ENCODE assay signal across 1 cellular context in the genomic region with DNA sequence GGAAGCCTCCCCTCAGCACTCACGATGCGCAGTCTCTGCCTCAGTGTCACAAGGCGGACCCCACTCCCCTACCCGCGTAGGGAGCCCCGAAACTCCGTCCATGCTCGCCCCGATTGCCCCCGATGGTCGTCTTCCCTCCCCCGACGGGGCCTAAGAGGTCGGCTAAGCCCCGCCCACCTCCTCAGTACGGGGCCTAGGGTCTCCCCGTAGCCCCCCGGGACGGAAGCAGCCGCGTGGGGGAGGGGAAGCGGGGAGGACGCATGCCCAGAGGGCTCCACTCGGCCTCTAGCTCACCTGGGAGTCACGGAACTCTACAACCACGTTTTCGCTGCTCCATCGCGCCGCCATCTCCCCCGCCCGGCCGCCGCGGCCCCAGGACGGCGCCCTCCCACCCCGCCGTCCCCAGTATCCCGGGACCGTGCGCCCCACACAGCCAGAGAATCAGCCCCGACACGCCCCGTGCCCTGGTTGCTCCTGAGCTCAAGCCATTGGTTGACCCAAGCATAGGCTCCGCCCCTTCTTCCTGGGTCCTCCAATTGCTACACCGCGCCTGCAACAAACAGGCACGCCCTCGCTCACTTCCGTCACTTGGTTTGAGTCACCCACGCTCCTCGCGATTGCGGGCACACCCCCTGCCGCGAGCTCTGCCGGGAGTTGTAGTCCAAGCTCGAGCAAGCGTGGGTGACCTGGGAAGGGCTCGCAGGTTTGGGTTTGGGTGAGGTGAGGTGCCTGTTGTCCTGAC.
A peak's percentile ranks its signal among the peaks of the same experiment; 100 is the strongest.
TF ChIP-seq lines count a peak whose summit lies in the region.

A gene with protein sequence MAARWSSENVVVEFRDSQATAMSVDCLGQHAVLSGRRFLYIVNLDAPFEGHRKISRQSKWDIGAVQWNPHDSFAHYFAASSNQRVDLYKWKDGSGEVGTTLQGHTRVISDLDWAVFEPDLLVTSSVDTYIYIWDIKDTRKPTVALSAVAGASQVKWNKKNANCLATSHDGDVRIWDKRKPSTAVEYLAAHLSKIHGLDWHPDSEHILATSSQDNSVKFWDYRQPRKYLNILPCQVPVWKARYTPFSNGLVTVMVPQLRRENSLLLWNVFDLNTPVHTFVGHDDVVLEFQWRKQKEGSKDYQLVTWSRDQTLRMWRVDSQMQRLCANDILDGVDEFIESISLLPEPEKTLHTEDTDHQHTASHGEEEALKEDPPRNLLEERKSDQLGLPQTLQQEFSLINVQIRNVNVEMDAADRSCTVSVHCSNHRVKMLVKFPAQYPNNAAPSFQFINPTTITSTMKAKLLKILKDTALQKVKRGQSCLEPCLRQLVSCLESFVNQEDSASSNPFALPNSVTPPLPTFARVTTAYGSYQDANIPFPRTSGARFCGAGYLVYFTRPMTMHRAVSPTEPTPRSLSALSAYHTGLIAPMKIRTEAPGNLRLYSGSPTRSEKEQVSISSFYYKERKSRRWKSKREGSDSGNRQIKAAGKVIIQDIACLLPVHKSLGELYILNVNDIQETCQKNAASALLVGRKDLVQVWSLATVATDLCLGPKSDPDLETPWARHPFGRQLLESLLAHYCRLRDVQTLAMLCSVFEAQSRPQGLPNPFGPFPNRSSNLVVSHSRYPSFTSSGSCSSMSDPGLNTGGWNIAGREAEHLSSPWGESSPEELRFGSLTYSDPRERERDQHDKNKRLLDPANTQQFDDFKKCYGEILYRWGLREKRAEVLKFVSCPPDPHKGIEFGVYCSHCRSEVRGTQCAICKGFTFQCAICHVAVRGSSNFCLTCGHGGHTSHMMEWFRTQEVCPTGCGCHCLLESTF (minus strand): TSS at position 454 of the 742 bp plus-strand sequence. CDS start 106 bp downstream, at position 348.

TF ChIP-seq in HEK293, 187 proteins besides CTCF, POLR2A, EP300 and RAD21 (continued from another document):
- TF ChIP-seq, protein P1, sequence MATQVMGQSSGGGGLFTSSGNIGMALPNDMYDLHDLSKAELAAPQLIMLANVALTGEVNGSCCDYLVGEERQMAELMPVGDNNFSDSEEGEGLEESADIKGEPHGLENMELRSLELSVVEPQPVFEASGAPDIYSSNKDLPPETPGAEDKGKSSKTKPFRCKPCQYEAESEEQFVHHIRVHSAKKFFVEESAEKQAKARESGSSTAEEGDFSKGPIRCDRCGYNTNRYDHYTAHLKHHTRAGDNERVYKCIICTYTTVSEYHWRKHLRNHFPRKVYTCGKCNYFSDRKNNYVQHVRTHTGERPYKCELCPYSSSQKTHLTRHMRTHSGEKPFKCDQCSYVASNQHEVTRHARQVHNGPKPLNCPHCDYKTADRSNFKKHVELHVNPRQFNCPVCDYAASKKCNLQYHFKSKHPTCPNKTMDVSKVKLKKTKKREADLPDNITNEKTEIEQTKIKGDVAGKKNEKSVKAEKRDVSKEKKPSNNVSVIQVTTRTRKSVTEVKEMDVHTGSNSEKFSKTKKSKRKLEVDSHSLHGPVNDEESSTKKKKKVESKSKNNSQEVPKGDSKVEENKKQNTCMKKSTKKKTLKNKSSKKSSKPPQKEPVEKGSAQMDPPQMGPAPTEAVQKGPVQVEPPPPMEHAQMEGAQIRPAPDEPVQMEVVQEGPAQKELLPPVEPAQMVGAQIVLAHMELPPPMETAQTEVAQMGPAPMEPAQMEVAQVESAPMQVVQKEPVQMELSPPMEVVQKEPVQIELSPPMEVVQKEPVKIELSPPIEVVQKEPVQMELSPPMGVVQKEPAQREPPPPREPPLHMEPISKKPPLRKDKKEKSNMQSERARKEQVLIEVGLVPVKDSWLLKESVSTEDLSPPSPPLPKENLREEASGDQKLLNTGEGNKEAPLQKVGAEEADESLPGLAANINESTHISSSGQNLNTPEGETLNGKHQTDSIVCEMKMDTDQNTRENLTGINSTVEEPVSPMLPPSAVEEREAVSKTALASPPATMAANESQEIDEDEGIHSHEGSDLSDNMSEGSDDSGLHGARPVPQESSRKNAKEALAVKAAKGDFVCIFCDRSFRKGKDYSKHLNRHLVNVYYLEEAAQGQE (tag by site-specific recombination; IDR thresholded peaks at IDR 0.05), result no peak
- peak; percentile 79; the same call in 1 of the 2 replicates for TF ChIP-seq KLF8 (tag by site-specific recombination; IDR thresholded peaks at IDR 0.05)
- no peak for TF ChIP-seq ZNF549 (tag by site-specific recombination; IDR thresholded peaks at IDR 0.05)
- TF ChIP-seq ZBTB1 (tag by site-specific recombination; IDR thresholded peaks at IDR 0.05), result no peak
- TF ChIP-seq ZNF600 (tag by site-specific recombination; IDR thresholded peaks at IDR 0.05), result no peak
- TF ChIP-seq ZFP3 (tag by site-specific recombination; IDR thresholded peaks at IDR 0.05; ENCODE audit: low read depth), result no peak
- 0 out of 2 replicates have a peak, but pooled peaks have one; percentile 33 for TF ChIP-seq WT1 (tag by site-specific recombination; IDR thresholded peaks at IDR 0.05)
- TF ChIP-seq, protein P2, sequence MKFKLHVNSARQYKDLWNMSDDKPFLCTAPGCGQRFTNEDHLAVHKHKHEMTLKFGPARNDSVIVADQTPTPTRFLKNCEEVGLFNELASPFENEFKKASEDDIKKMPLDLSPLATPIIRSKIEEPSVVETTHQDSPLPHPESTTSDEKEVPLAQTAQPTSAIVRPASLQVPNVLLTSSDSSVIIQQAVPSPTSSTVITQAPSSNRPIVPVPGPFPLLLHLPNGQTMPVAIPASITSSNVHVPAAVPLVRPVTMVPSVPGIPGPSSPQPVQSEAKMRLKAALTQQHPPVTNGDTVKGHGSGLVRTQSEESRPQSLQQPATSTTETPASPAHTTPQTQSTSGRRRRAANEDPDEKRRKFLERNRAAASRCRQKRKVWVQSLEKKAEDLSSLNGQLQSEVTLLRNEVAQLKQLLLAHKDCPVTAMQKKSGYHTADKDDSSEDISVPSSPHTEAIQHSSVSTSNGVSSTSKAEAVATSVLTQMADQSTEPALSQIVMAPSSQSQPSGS (tag by site-specific recombination; IDR thresholded peaks at IDR 0.05; ENCODE audit: low read depth), result no peak
- no peak for TF ChIP-seq ZNF292 (tag by site-specific recombination; IDR thresholded peaks at IDR 0.05; ENCODE audit: borderline replicate concordance, low read depth)
- peak; percentile 65 for TF ChIP-seq GLIS1 (tag by site-specific recombination; IDR thresholded peaks at IDR 0.05)
- no peak for TF ChIP-seq ZNF37A (tag by site-specific recombination; IDR thresholded peaks at IDR 0.05)
